In genomic region chr12:1926274-1926673, GRCh38 we compare ENCODE assay signal across 23 cellular contexts. TPM values are rescaled to one million over a fixed set of nuclear protein-coding genes. Genes with fewer than 3 reads are reported as not detected.
DNase-seq lines count a peak whose midpoint lies in the region; ATAC-seq, FAIRE-seq and TF ChIP-seq lines count a peak whose summit lies in the region.
"Had no signal": no experiment of that assay in that cellular context is flagged by ENCODE, and none has a peak within 500 bp of the region (broad histone marks: within the 10 kb centered on the region; RNA-seq: fewer than 3 reads in every experiment).

No MANE protein-coding gene starts in this region.

- H3K36me3 Mint-ChIP-seq in activated CD8-positive, alpha-beta memory T cell treated with anti-CD3 and anti-CD28 coated beads, Interleukin-2, amount 10 ng/mL, durations not matched to agents 7 days and 5 days, result no peaks in the 10 kb centered on the region
- H3K36me3 Mint-ChIP-seq: activated naive CD8-positive, alpha-beta T cell had no signal

- intact Hi-C loops in cardiac septum (cut with DNase I), result no loop called here

- no peak for TF ChIP-seq POLR2A in GM12892 (IDR thresholded peaks at IDR 0.05; ENCODE audit: low read depth, low read length)

- TF ChIP-seq CTCF in GM10266 (IDR thresholded peaks at IDR 0.05; ENCODE audit: control insufficient read depth, insufficient read depth, low read depth, missing control alignments), result no peak

- H3K4me3 Mint-ChIP-seq in activated CD8-positive, alpha-beta memory T cell treated with anti-CD3 and anti-CD28 coated beads, Interleukin-2, amount 10 ng/mL, durations not matched to agents 7 days and 5 days, result no peak overlapping the region
- H3K4me3 Mint-ChIP-seq: activated CD4-positive, alpha-beta T cell treated with anti-CD3 and anti-CD28 coated beads, Interleukin-2, amount 10 ng/mL, durations not matched to agents 7 days and 5 days; activated naive CD8-positive, alpha-beta T cell; activated T-cell treated with anti-CD3 and anti-CD28 coated beads, Interleukin-2, amount 50 U/mL, for 4 hours; CD14-positive monocyte; HFFc6; T-helper 1 cell treated with Interleukin-12 subunit alpha and Interleukin-12 subunit beta and Interleukin-4 antibody, amounts not matched to agents 30 μg/mL and 1 μg/mL, for 36 hours had no signal

- CTCF ChIA-PET in activated CD8-positive, alpha-beta memory T cell treated with anti-CD3 and anti-CD28 coated beads, Interleukin-2, amount 10 ng/mL, durations not matched to agents 7 days and 5 days (lab: Charles Lee), result interaction anchor here (1.1 to 4.5 kb wide), 2 partner anchors 14 to 130 kb away, joined by 4 to 19 read pairs; no protein-coding TSS in a partner anchor

- peaks cover 6% of the 10 kb centered on the region for H3K4me1 Mint-ChIP-seq in activated CD8-positive, alpha-beta memory T cell treated with anti-CD3 and anti-CD28 coated beads, Interleukin-2, amount 10 ng/mL, durations not matched to agents 7 days and 5 days

- no peak overlapping the region for H3K27ac Mint-ChIP-seq in activated CD8-positive, alpha-beta memory T cell treated with anti-CD3 and anti-CD28 coated beads, Interleukin-2, amount 10 ng/mL, durations not matched to agents 7 days and 5 days
- H3K27ac Mint-ChIP-seq: activated CD4-positive, alpha-beta T cell treated with anti-CD3 and anti-CD28 coated beads, Interleukin-2, amount 10 ng/mL, durations not matched to agents 7 days and 5 days; activated naive CD8-positive, alpha-beta T cell; CD14-positive monocyte; HFFc6; T-helper 1 cell treated with Interleukin-12 subunit alpha and Interleukin-12 subunit beta and Interleukin-4 antibody, amounts not matched to agents 30 μg/mL and 1 μg/mL, for 36 hours had no signal

- FAIRE-seq in GM12892 (lab: Jason Lieb, UNC), result no peak
- FAIRE-seq: A549, D721Med, islet of Langerhans had no signal

- peak; percentile 15 for DNase-seq in activated CD8-positive, alpha-beta memory T cell treated with anti-CD3 and anti-CD28 coated beads for 24 hours
- no peak for DNase-seq in activated CD8-positive, alpha-beta memory T cell treated with anti-CD3 and anti-CD28 coated beads, Interleukin-2, amount 50 U/mL, for 4 hours
- DNase-seq in activated CD8-positive, alpha-beta memory T cell treated with anti-CD3 and anti-CD28 coated beads, Interleukin-2, amount 10 ng/mL, durations not matched to agents 7 days and 5 days, result peak; percentile 37
- DNase-seq in cardiac septum (ENCODE audit: low spot score) (peak; percentile 61), GM10266 (ENCODE audit: extremely low spot score) (no peak), GM12892 (ENCODE audit: insufficient read length) (no peak)
- DNase-seq in stimulated activated CD8-positive, alpha-beta memory T cell treated with anti-CD3 and anti-CD28 coated beads, Interleukin-4, amount 100 ng/mL, for 48 hours, result peak; percentile 13
- DNase-seq: activated T-cell treated with anti-CD3 and anti-CD28 coated beads, Interleukin-2, amount 50 U/mL, for 4 hours; cortex of kidney; HFFc6; NCI-H146; NCI-H526 treated with DMSO at 0.1 percent for 48 hours; testis had no signal

- H3K9me3 Mint-ChIP-seq in activated CD8-positive, alpha-beta memory T cell treated with anti-CD3 and anti-CD28 coated beads, Interleukin-2, amount 10 ng/mL, durations not matched to agents 7 days and 5 days (ENCODE audit: low read depth), result no peaks in the 10 kb centered on the region
- H3K9me3 Mint-ChIP-seq: activated CD4-positive, alpha-beta T cell treated with anti-CD3 and anti-CD28 coated beads, Interleukin-2, amount 10 ng/mL, durations not matched to agents 7 days and 5 days; activated T-cell treated with anti-CD3 and anti-CD28 coated beads, Interleukin-2, amount 50 U/mL, for 4 hours; HFFc6; T-helper 1 cell treated with Interleukin-12 subunit alpha and Interleukin-12 subunit beta and Interleukin-4 antibody, amounts not matched to agents 30 μg/mL and 1 μg/mL, for 36 hours had no signal

- H3K27me3 Mint-ChIP-seq in activated CD8-positive, alpha-beta memory T cell treated with anti-CD3 and anti-CD28 coated beads, Interleukin-2, amount 10 ng/mL, durations not matched to agents 7 days and 5 days, result no peaks in the 10 kb centered on the region

- ATAC-seq in activated CD8-positive, alpha-beta memory T cell treated with anti-CD3 and anti-CD28 coated beads, Interleukin-2, amount 10 ng/mL, durations not matched to agents 7 days and 5 days, result no peak
- ATAC-seq in HG03045 (IDR thresholded peaks at IDR 0.05; ENCODE audit: unreplicated experiment), result no peak
- ATAC-seq: A549; activated T-cell treated with anti-CD3 and anti-CD28 coated beads, Interleukin-2, amount 50 U/mL, for 4 hours; sciatic nerve had no signal

RNA-seq across cellular contexts. Expression of gene CACNA2D4, which starts 7.8 kb away (rescaled TPM):
- total RNA-seq in activated CD8-positive, alpha-beta memory T cell treated with anti-CD3 and anti-CD28 coated beads, Interleukin-2, amount 10 ng/mL, durations not matched to agents 7 days and 5 days, result 1 to 10 TPM; 5.9 to 8.2 TPM
- 0.89 TPM for total RNA-seq in cardiac septum
- polyA plus RNA-seq in GM12892 (2012; ENCODE audit: missing spikeins), result 1.2 TPM
- total RNA-seq: lung microvascular endothelial cell had no signal
- polyA plus RNA-seq: A549 had no signal

Comparison
In these comparisons a context has a peak if more than half of its experiments do, and no peak if none do; other contexts are left out.
1. DNase-seq: peak in activated CD8-positive, alpha-beta memory T cell treated with anti-CD3 and anti-CD28 coated beads for 24 hours (single experiment), activated CD8-positive, alpha-beta memory T cell treated with anti-CD3 and anti-CD28 coated beads, Interleukin-2, amount 10 ng/mL, durations not matched to agents 7 days and 5 days (single experiment), cardiac septum (single experiment) and stimulated activated CD8-positive, alpha-beta memory T cell treated with anti-CD3 and anti-CD28 coated beads, Interleukin-4, amount 100 ng/mL, for 48 hours (single experiment); none in activated CD8-positive, alpha-beta memory T cell treated with anti-CD3 and anti-CD28 coated beads, Interleukin-2, amount 50 U/mL, for 4 hours (single experiment), GM10266 (single experiment) and GM12892 (single experiment).